ENCODE assay signal across 8 cellular contexts in genomic region chr12:20367731-20368652, GRCh38. TPM values are rescaled to one million over a fixed set of nuclear protein-coding genes. Genes with fewer than 3 reads are reported as not detected.
DNase-seq lines count a peak whose midpoint lies in the region; ATAC-seq and TF ChIP-seq lines count a peak whose summit lies in the region.

Gene PDE3A, plus strand, starts transcription at chr12:20368537. Its CDS starts 748 bp downstream, at chr12:20369285.

- H3K4me1 ChIP-seq in heart right ventricle = peaks cover 0 to 29% (median 13%) of the 10 kb centered on the region in 9 donors

- intact Hi-C loops in heart right ventricle (cut with DNase I) = loop anchor here in 6 of 10 donors (2.0 to 10.0 kb wide), 11 partner anchors 41 to 611 kb away; no protein-coding TSS in a partner anchor

- H3K36me3 ChIP-seq in heart right ventricle = no peaks in the 10 kb centered on the region

- no peaks in the 10 kb centered on the region for H3K9me3 ChIP-seq in heart right ventricle

- 1% methylated on average over 26 of the region's 26 CpGs for WGBS in heart right ventricle, 2 donors

- peaks cover 0 to 57% (median 0%) of the 10 kb centered on the region in 7 donors for H3K27me3 ChIP-seq in heart right ventricle

- peak in 4 of 9 donors; percentile 26 to 39 (median 27) for TF ChIP-seq CTCF in heart right ventricle (IDR thresholded peaks at IDR 0.05)

- peak within 1 kb of the TSS; percentile 41 to 84 (median 72) for H3K4me3 ChIP-seq in heart right ventricle

- peak within 1 kb of the TSS; percentile 91 to 97 (median 96) for H3K27ac ChIP-seq in heart right ventricle

- DNase-seq in COLO829 (ENCODE audit: low spot score) (peak; percentile 19), LoVo (ENCODE audit: low spot score) (peak; percentile 42), amniotic epithelial cell (ENCODE audit: low read depth) (peak; percentile 79), heart right ventricle (peak; percentile 72 to 74), occipital lobe (lab: John Stamatoyannopoulos, UW) (peak; percentile 21), activated gamma-delta T cell treated with Interleukin-2 at 50 U/mL for 16 hours (no peak)

- ATAC-seq in heart right ventricle (peak; percentile 44 to 68 (median 54)), HG03571 (IDR thresholded peaks at IDR 0.05; ENCODE audit: unreplicated experiment) (no peak), HG03175 (IDR thresholded peaks at IDR 0.05; ENCODE audit: unreplicated experiment) (no peak)

RNA-seq across cellular contexts. Expression of gene PDE3A, which starts in this region (rescaled TPM):
- total RNA-seq in heart right ventricle (100 to 1,000 TPM; 186 to 362 (median 239) TPM), occipital lobe (7.8 TPM)
- polyA plus RNA-seq in heart right ventricle = 10 to 100 TPM; 18.8 to 51.1 TPM

Comparison
In these comparisons a context has a peak if more than half of its experiments do, and no peak if none do; other contexts are left out.
1. RNA of gene PDE3A (total RNA-seq): 186 to 362 TPM in heart right ventricle; 7.8 TPM in occipital lobe (single experiment); every median in the first group is over 10 times any median in the second.
2. ATAC-seq: peak in heart right ventricle (8 of 8); none in HG03571 (single experiment) and HG03175 (single experiment).